Comparison of ENCODE assay signal across 14 cellular contexts in genomic region chr9:16368425-16369087, GRCh38.
DNase-seq lines count a peak whose midpoint lies in the region; ATAC-seq and TF ChIP-seq lines count a peak whose summit lies in the region.
"Had no signal": no experiment of that assay in that cellular context is flagged by ENCODE, and none has a peak within 500 bp of the region (broad histone marks: within the 10 kb centered on the region; RNA-seq: fewer than 3 reads in every experiment).

No MANE protein-coding gene starts in this region.

- no peak overlapping the region for H3K23ac ChIP-seq in H9 (ENCODE audit: insufficient read length, low read depth, low read length)

- TF ChIP-seq CTCF in H9 (conservative IDR thresholded peaks at IDR 0.05) (no peak), testis (IDR thresholded peaks at IDR 0.05) (no peak)

- H3K27ac ChIP-seq in H9 (ENCODE audit: insufficient read length, low read depth, low read length): no peak overlapping the region
- H3K27ac ChIP-seq in testis: no peak overlapping the region
- H3K27ac ChIP-seq: dorsolateral prefrontal cortex, SJCRH30 had no signal

- WGBS in H9 (ENCODE audit: extremely low coverage, insufficient read length, low lambda C conversion rate): no CpG with 5 or more reads among the region's 7 CpGs
- 91 to 93% methylated on average over 7 of the region's 7 CpGs for WGBS in testis, 2 donors

- H2BK20ac ChIP-seq in H9 (ENCODE audit: low read depth, low read length, poor library complexity, severe bottlenecking): no peak overlapping the region

- H3K79me1 ChIP-seq in H9 (ENCODE audit: insufficient read depth, low read depth, low read length, poor library complexity, severe bottlenecking): no peaks in the 10 kb centered on the region

- no peaks in the 10 kb centered on the region for H3K36me3 ChIP-seq in testis (ENCODE audit: low read depth, missing control alignments)
- H3K36me3 ChIP-seq: SJCRH30 had no signal

- no peak overlapping the region for H4K5ac ChIP-seq in H9 (ENCODE audit: insufficient read length, low read depth, low read length)

- no peaks in the 10 kb centered on the region for H3K36me3 Mint-ChIP-seq in H9 (ENCODE audit: insufficient read depth in 1 of 3, low read depth in 3 of 3)

- H3K27ac Mint-ChIP-seq in H9: no peak overlapping the region
- H3K27ac Mint-ChIP-seq: nephron had no signal

- no peaks in the 10 kb centered on the region for H3K27me3 ChIP-seq in H9 (ENCODE audit: insufficient read depth, low read length)
- H3K27me3 ChIP-seq in testis: no peaks in the 10 kb centered on the region
- H3K27me3 ChIP-seq: SJCRH30 had no signal

- H3K4ac ChIP-seq in H9 (ENCODE audit: low read depth, low read length): no peak overlapping the region

- no peaks in the 10 kb centered on the region for H4K20me1 ChIP-seq in H9 (ENCODE audit: control insufficient read depth, insufficient read depth, insufficient read length)

- H3K79me2 ChIP-seq in H9 (ENCODE audit: insufficient read depth, low read length): no peaks in the 10 kb centered on the region

- no peak overlapping the region for H3K9ac ChIP-seq in H9 (ENCODE audit: extremely low read depth, insufficient read length, low read length)

- H2BK5ac ChIP-seq in H9 (ENCODE audit: insufficient read length, low read length): no peak overlapping the region

- intact Hi-C loops in testis (cut with DNase I; ENCODE audit: low total_unique reads): no loop called here

- no peaks in the 10 kb centered on the region for H3K4me1 ChIP-seq in H9 (ENCODE audit: insufficient read depth, low read length)
- H3K4me1 ChIP-seq in testis: no peaks in the 10 kb centered on the region

- no peaks in the 10 kb centered on the region for H3K27me3 Mint-ChIP-seq in H9 (ENCODE audit: low read depth)

- H3K23me2 ChIP-seq in H9 (ENCODE audit: insufficient read length, low read depth, low read length, poor library complexity, severe bottlenecking): no peaks in the 10 kb centered on the region

- ATAC-seq in HG03135 (IDR thresholded peaks at IDR 0.05; ENCODE audit: unreplicated experiment): no peak
- ATAC-seq: activated CD4-positive, CD25-positive, alpha-beta regulatory T cell treated with anti-CD3 and anti-CD28 coated beads, Interleukin-2, amount 50 U/mL, for 24 hours had no signal

- H4K91ac ChIP-seq in H9 (ENCODE audit: insufficient read length, low read depth, low read length): no peak overlapping the region

- no peak overlapping the region for H2BK12ac ChIP-seq in H9 (ENCODE audit: insufficient read length, low read depth, low read length)

- no peak overlapping the region for H3K4me3 Mint-ChIP-seq in H9
- H3K4me3 Mint-ChIP-seq: nephron had no signal

- H4K8ac ChIP-seq in H9 (replicated peaks; ENCODE audit: insufficient read length, low read depth, low read length): no peak overlapping the region

- no peak overlapping the region for H3K56ac ChIP-seq in H9 (ENCODE audit: insufficient read length, low read depth, low read length)

- no peak overlapping the region for H3T11ph ChIP-seq in H9 (ENCODE audit: low read length)

- peak; percentile 5 for DNase-seq in H9
- DNase-seq in NCI-H345 treated with DMSO at 0.1 percent for 48 hours (lab: John Stamatoyannopoulos, UW; ENCODE audit: unreplicated experiment): peak; percentile 61
- DNase-seq in astrocyte of the hippocampus (ENCODE audit: low read depth, low spot score): peak; percentile 28
- peak; percentile 57 for DNase-seq in renal cortical epithelial cell (ENCODE audit: low read depth)
- no peak for DNase-seq in Kasumi-1 (lab: John Stamatoyannopoulos, UW)
- no peak for DNase-seq in testis
- DNase-seq: Calu3, dorsolateral prefrontal cortex, NCI-H510A treated with DMSO at 0.1 percent for 48 hours, substantia nigra had no signal

- H3K18ac ChIP-seq in H9 (ENCODE audit: insufficient read length, low read depth, low read length): no peak overlapping the region

- no peaks in the 10 kb centered on the region for H3K9me3 Mint-ChIP-seq in H9

- H2BK15ac ChIP-seq in H9 (ENCODE audit: low read depth, low read length): no peak overlapping the region

- H2BK120ac ChIP-seq in H9 (ENCODE audit: low read depth, low read length, poor library complexity, severe bottlenecking): no peak overlapping the region

- H3K14ac ChIP-seq in H9 (ENCODE audit: insufficient read depth, low read length): no peak overlapping the region

- no peaks in the 10 kb centered on the region for H3K9me3 ChIP-seq in H9 (ENCODE audit: control insufficient read depth, low read depth, low read length)
- H3K9me3 ChIP-seq in testis: no peaks in the 10 kb centered on the region
- H3K9me3 ChIP-seq: SJCRH30 had no signal

- H3K4me2 ChIP-seq in H9 (ENCODE audit: insufficient read depth, insufficient read length, low read length): no peak overlapping the region

- H3K4me1 Mint-ChIP-seq in H9: peaks cover 0 to 2% of the 10 kb centered on the region in 2 experiments; a peak in 1 of 4 replicates
- H3K4me1 Mint-ChIP-seq: nephron had no signal

- H3K4me3 ChIP-seq in testis: no peak overlapping the region
- H3K4me3 ChIP-seq: dorsolateral prefrontal cortex, SJCRH30 had no signal

- H2AK5ac ChIP-seq in H9 (ENCODE audit: insufficient read length, low read length): no peak overlapping the region

- no peak overlapping the region for H2AFZ ChIP-seq in H9 (ENCODE audit: low read length)

- TF ChIP-seq POLR2A in testis (IDR thresholded peaks at IDR 0.05): no peak

Comparison
In these comparisons a context has a peak if more than half of its experiments do, and no peak if none do; other contexts are left out.
1. DNase-seq: peak in H9 (single experiment), NCI-H345 treated with DMSO at 0.1 percent for 48 hours (single experiment), astrocyte of the hippocampus (single experiment) and renal cortical epithelial cell (single experiment); none in Kasumi-1 (0 of 2) and testis (single experiment).